15 cellular contexts compared by ENCODE assay signal in the genomic region with DNA sequence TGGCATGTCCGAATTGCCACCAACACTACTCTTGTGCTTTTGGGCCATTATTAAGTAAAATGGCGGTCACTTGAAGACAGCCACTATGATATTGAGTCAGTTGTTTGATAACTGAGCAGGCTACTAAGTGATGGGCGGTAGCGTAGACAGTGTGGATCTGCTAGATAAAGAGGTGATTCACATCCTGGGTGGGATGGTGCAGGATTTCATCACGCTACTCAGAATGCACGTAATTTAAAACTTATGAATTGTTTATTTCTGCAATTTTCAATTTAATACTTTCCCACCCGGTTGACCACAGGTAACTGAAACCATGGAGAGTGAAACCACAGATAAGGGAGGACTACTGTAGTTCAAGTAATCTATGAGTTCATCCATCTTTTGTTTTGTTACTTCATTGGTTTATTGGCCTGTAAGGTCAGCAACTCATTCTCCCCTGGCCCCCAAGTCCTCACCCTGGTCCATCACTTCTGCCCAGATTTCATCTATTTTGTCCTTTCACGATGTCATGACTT. TPM values are rescaled to one million over a fixed set of nuclear protein-coding genes. Genes with fewer than 3 reads are reported as not detected.
A peak's percentile ranks its signal among the peaks of the same experiment; 100 is the strongest.
DNase-seq lines count a peak whose midpoint lies in the region; ATAC-seq and TF ChIP-seq lines count a peak whose summit lies in the region.
"Had no signal": no experiment of that assay in that cellular context is flagged by ENCODE, and none has a peak within 500 bp of the region (broad histone marks: within the 10 kb centered on the region; RNA-seq: fewer than 3 reads in every experiment).

No MANE protein-coding gene starts in this region.

- peaks cover 32% of the 10 kb centered on the region for H3K4me1 Mint-ChIP-seq in activated CD4-positive, alpha-beta T cell treated with anti-CD3 and anti-CD28 coated beads for 36 hours
- peaks cover 19 to 28% of the 10 kb centered on the region in 2 donors for H3K4me1 Mint-ChIP-seq in natural killer cell treated with Interleukin-12 subunit alpha and Interleukin-12 subunit beta and Interleukin-15 and Interleukin-18, amount 100 ng/mL, for 72 hours (ENCODE audit: low read depth in 2 of 2)

- DNase-seq in activated CD4-positive, alpha-beta T cell treated with anti-CD3 and anti-CD28 coated beads for 36 hours: no peak
- no peak for DNase-seq in activated CD4-positive, alpha-beta T cell treated with anti-CD3 and anti-CD28 coated beads for 1 hour
- DNase-seq in NB4 (ENCODE audit: low read depth) (peak; percentile 68), amniotic epithelial cell (ENCODE audit: low read depth) (peak; percentile 91), NCI-H524 treated with DMSO at 0.1 percent for 48 hours (lab: John Stamatoyannopoulos, UW) (no peak)
- DNase-seq in natural killer cell treated with Interleukin-12 subunit alpha and Interleukin-12 subunit beta and Interleukin-15 and Interleukin-18, amount 100 ng/mL, for 72 hours (ENCODE audit: low spot score): no peak
- no peak for DNase-seq in stimulated activated CD4-positive, alpha-beta T cell treated with anti-CD3 and anti-CD28 coated beads, Interleukin-4, amount 100 ng/mL, for 1 hour
- DNase-seq: 8988T, body of pancreas, hippocampal formation, left ventricle myocardium superior, NCI-H2171 treated with DMSO at 0.1 percent for 48 hours, Peyer's patch had no signal

- no peak overlapping the region for H3K4me3 ChIP-seq in NB4 (ENCODE audit: low read depth, low read length)
- H3K4me3 ChIP-seq: body of pancreas, Peyer's patch had no signal

- CTCF ChIA-PET in activated CD4-positive, alpha-beta T cell treated with anti-CD3 and anti-CD28 coated beads for 36 hours (lab: Charles Lee): no interaction called here

- H3K9me3 Mint-ChIP-seq in activated CD4-positive, alpha-beta T cell treated with anti-CD3 and anti-CD28 coated beads for 36 hours (ENCODE audit: low read depth): no peaks in the 10 kb centered on the region
- H3K9me3 Mint-ChIP-seq in natural killer cell treated with Interleukin-12 subunit alpha and Interleukin-12 subunit beta and Interleukin-15 and Interleukin-18, amount 100 ng/mL, for 72 hours: no peaks in the 10 kb centered on the region
- H3K9me3 Mint-ChIP-seq: type B pancreatic cell had no signal

- H3K4me3 Mint-ChIP-seq in activated CD4-positive, alpha-beta T cell treated with anti-CD3 and anti-CD28 coated beads for 36 hours: no peak overlapping the region
- H3K4me3 Mint-ChIP-seq in natural killer cell treated with Interleukin-12 subunit alpha and Interleukin-12 subunit beta and Interleukin-15 and Interleukin-18, amount 100 ng/mL, for 72 hours: peak overlapping the region; percentile 91

- POLR2A ChIA-PET in activated CD4-positive, alpha-beta T cell treated with anti-CD3 and anti-CD28 coated beads for 36 hours (lab: Charles Lee): no interaction called here

- no peaks in the 10 kb centered on the region for H3K27me3 Mint-ChIP-seq in activated CD4-positive, alpha-beta T cell treated with anti-CD3 and anti-CD28 coated beads for 36 hours
- peaks cover 0 to 3% of the 10 kb centered on the region in 2 donors for H3K27me3 Mint-ChIP-seq in natural killer cell treated with Interleukin-12 subunit alpha and Interleukin-12 subunit beta and Interleukin-15 and Interleukin-18, amount 100 ng/mL, for 72 hours
- H3K27me3 Mint-ChIP-seq: type B pancreatic cell had no signal

- TF ChIP-seq POLR2A in NB4 (IDR thresholded peaks at IDR 0.05; ENCODE audit: extremely low read depth, insufficient read length): no peak

- H3K27ac Mint-ChIP-seq in activated CD4-positive, alpha-beta T cell treated with anti-CD3 and anti-CD28 coated beads for 36 hours: peak overlapping the region; percentile 81
- peak overlapping the region; percentile 57 to 92 for H3K27ac Mint-ChIP-seq in natural killer cell treated with Interleukin-12 subunit alpha and Interleukin-12 subunit beta and Interleukin-15 and Interleukin-18, amount 100 ng/mL, for 72 hours
- H3K27ac Mint-ChIP-seq: type B pancreatic cell had no signal

- no peak for TF ChIP-seq CTCF in NB4 (IDR thresholded peaks at IDR 0.05; ENCODE audit: low read depth, low read length)

- peaks cover 36% of the 10 kb centered on the region for H3K36me3 Mint-ChIP-seq in activated CD4-positive, alpha-beta T cell treated with anti-CD3 and anti-CD28 coated beads for 36 hours (ENCODE audit: low read depth)
- H3K36me3 Mint-ChIP-seq in natural killer cell treated with Interleukin-12 subunit alpha and Interleukin-12 subunit beta and Interleukin-15 and Interleukin-18, amount 100 ng/mL, for 72 hours: peaks cover 13% of the 10 kb centered on the region

- intact Hi-C loops in activated CD4-positive, alpha-beta T cell treated with anti-CD3 and anti-CD28 coated beads for 36 hours (cut with DNase I, micrococcal nuclease): loop anchor here in 1 of 2 experiments (5.0 kb wide), 3 partner anchors 63 to 188 kb away; a partner anchor contains a TSS

- no peak for ATAC-seq in activated CD4-positive, alpha-beta T cell treated with anti-CD3 and anti-CD28 coated beads for 36 hours
- ATAC-seq in natural killer cell treated with Interleukin-12 subunit alpha and Interleukin-12 subunit beta and Interleukin-15 and Interleukin-18, amount 100 ng/mL, for 72 hours: no peak
- no peak for ATAC-seq in HG02884 (IDR thresholded peaks at IDR 0.05; ENCODE audit: unreplicated experiment)
- ATAC-seq: body of pancreas, left ventricle myocardium superior had no signal

RNA-seq across cellular contexts. Expression of a gene that starts 2.9 kb away (rescaled TPM):
- 10 to 100 TPM; 58.8 to 59.2 TPM for total RNA-seq in activated CD4-positive, alpha-beta T cell treated with anti-CD3 and anti-CD28 coated beads for 36 hours
- total RNA-seq in natural killer cell treated with Interleukin-12 subunit alpha and Interleukin-12 subunit beta and Interleukin-15 and Interleukin-18, amount 100 ng/mL, for 72 hours: 10 to 100 TPM; 84.7 to 87.1 TPM

RNA-seq across cellular contexts. Expression of a gene that starts 18.4 kb away (rescaled TPM):
- total RNA-seq in activated CD4-positive, alpha-beta T cell treated with anti-CD3 and anti-CD28 coated beads for 36 hours: 10 to 100 TPM; 40.3 to 48.4 TPM
- 10 to 100 TPM in 1 of 2 donors, 1 to 10 TPM in 1; 9.1 to 12.5 TPM for total RNA-seq in natural killer cell treated with Interleukin-12 subunit alpha and Interleukin-12 subunit beta and Interleukin-15 and Interleukin-18, amount 100 ng/mL, for 72 hours

RNA-seq across cellular contexts. Expression of a gene that starts 55.8 kb away (rescaled TPM):
- total RNA-seq in activated CD4-positive, alpha-beta T cell treated with anti-CD3 and anti-CD28 coated beads for 36 hours: under 1 TPM; 0.82 to 0.98 TPM
- under 1 TPM; 0.29 to 0.92 TPM for total RNA-seq in natural killer cell treated with Interleukin-12 subunit alpha and Interleukin-12 subunit beta and Interleukin-15 and Interleukin-18, amount 100 ng/mL, for 72 hours

Comparison
In these comparisons a context has a peak if more than half of its experiments do, and no peak if none do; other contexts are left out.
1. DNase-seq: peak in NB4 (single experiment) and amniotic epithelial cell (single experiment); none in activated CD4-positive, alpha-beta T cell treated with anti-CD3 and anti-CD28 coated beads for 36 hours (single experiment), activated CD4-positive, alpha-beta T cell treated with anti-CD3 and anti-CD28 coated beads for 1 hour (single experiment), natural killer cell treated with Interleukin-12 subunit alpha and Interleukin-12 subunit beta and Interleukin-15 and Interleukin-18, amount 100 ng/mL, for 72 hours (single experiment), NCI-H524 treated with DMSO at 0.1 percent for 48 hours (single experiment) and stimulated activated CD4-positive, alpha-beta T cell treated with anti-CD3 and anti-CD28 coated beads, Interleukin-4, amount 100 ng/mL, for 1 hour (single experiment).